In the genomic region with DNA sequence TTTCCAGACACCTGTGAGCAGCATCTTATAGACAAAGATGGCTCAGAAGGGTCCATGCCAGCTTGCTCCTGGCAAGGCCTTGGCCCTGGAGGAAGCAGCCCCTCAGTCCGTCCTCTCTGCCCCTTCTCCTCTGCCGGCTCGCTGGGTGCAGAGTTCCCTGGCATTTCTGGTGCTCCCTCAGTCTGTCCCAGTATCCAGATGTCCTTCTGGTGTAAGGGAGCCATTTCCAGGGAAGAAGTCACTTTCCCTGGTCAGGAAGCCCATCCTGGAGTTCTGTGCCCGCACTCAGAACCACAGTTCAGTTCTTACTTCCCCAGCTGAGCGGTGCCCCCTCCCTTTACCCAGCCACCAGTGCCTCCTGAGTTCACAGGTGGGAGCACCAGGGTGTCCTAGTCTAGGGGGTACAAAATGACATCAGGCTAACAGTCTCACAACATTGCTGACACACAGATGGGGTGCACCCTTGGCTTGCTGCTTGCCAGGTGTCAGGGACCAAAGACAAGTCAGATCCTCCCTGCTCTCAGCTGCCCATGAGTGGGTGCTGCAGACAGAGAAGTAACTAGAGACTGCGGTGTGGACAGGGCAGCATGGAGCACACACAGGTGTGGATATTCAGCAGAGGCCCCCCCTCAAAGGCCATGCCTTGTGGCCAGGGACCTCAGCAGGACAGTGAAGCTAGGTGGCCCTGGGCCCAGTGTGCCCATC, we compare ENCODE assay signal across 21 cellular contexts.
DNase-seq lines count a peak whose midpoint lies in the region; ATAC-seq and TF ChIP-seq lines count a peak whose summit lies in the region.
"Had no signal": no experiment of that assay in that cellular context is flagged by ENCODE, and none has a peak within 500 bp of the region (broad histone marks: within the 10 kb centered on the region; RNA-seq: fewer than 3 reads in every experiment).

No MANE protein-coding gene starts in this region.

- H3K27me3 Mint-ChIP-seq in activated CD4-positive, alpha-beta T cell treated with anti-CD3 and anti-CD28 coated beads, Interleukin-2, amount 10 ng/mL, durations not matched to agents 7 days and 5 days: no peaks in the 10 kb centered on the region

- peak; percentile 24 for DNase-seq in activated effector memory CD4-positive, alpha-beta T cell treated with anti-CD3 and anti-CD28 coated beads, Interleukin-2, amount 50 U/mL, for 16 hours
- DNase-seq in activated effector memory CD4-positive, alpha-beta T cell treated with Interleukin-2 at 50 U/mL for 16 hours: no peak
- DNase-seq in H7 (peak; percentile 25), left lobe of liver (ENCODE audit: low spot score) (peak; percentile 41), stomach (peak; percentile 22), NCI-H2171 (lab: John Stamatoyannopoulos, UW) (no peak), SHP77 treated with DMSO at 0.1 percent for 48 hours (lab: John Stamatoyannopoulos, UW) (no peak)
- DNase-seq in activated CD4-positive, alpha-beta T cell treated with anti-CD3 and anti-CD28 coated beads, Interleukin-2, amount 10 ng/mL, durations not matched to agents 7 days and 5 days: no peak
- DNase-seq: BE2C; CD4-positive, alpha-beta memory T cell; DMS153; GDM1; MV-4-11; NCI-H187; NCI-H2107; NCI-H2227 treated with DMSO at 0.1 percent for 48 hours; NCI-H510A treated with DMSO at 0.1 percent for 48 hours; NCI-H774; OCI-M1 had no signal

- H3K27ac Mint-ChIP-seq in activated CD4-positive, alpha-beta T cell treated with anti-CD3 and anti-CD28 coated beads, Interleukin-2, amount 10 ng/mL, durations not matched to agents 7 days and 5 days: no peak overlapping the region
- H3K27ac Mint-ChIP-seq: CD4-positive, alpha-beta memory T cell had no signal

- no peaks in the 10 kb centered on the region for H3K4me1 Mint-ChIP-seq in activated CD4-positive, alpha-beta T cell treated with anti-CD3 and anti-CD28 coated beads, Interleukin-2, amount 10 ng/mL, durations not matched to agents 7 days and 5 days
- H3K4me1 Mint-ChIP-seq: CD4-positive, alpha-beta memory T cell had no signal

- no peak for ATAC-seq in left lobe of liver
- ATAC-seq: GM12878 had no signal

- no peak for TF ChIP-seq CTCF in stomach (IDR thresholded peaks at IDR 0.05)

- H3K4me3 ChIP-seq in H7 (ENCODE audit: insufficient read depth, low read depth, low read length) (no peak overlapping the region), stomach (no peak overlapping the region)
- H3K4me3 ChIP-seq: GM12878 had no signal

- H3K36me3 Mint-ChIP-seq in activated CD4-positive, alpha-beta T cell treated with anti-CD3 and anti-CD28 coated beads, Interleukin-2, amount 10 ng/mL, durations not matched to agents 7 days and 5 days (ENCODE audit: low read depth): no peaks in the 10 kb centered on the region
- H3K36me3 Mint-ChIP-seq: CD4-positive, alpha-beta memory T cell had no signal

- H3K9me3 Mint-ChIP-seq in activated CD4-positive, alpha-beta T cell treated with anti-CD3 and anti-CD28 coated beads, Interleukin-2, amount 10 ng/mL, durations not matched to agents 7 days and 5 days: peaks cover 2% of the 10 kb centered on the region

- TF ChIP-seq POLR2A in stomach (IDR thresholded peaks at IDR 0.05): no peak

- POLR2A ChIA-PET in activated CD4-positive, alpha-beta T cell treated with anti-CD3 and anti-CD28 coated beads, Interleukin-2, amount 10 ng/mL, durations not matched to agents 7 days and 5 days (lab: Charles Lee): no interaction called here

- 91 to 97% (median 94%) methylated on average over 6 of the region's 6 CpGs for WGBS in stomach, 5 donors

- H3K4me3 Mint-ChIP-seq in activated CD4-positive, alpha-beta T cell treated with anti-CD3 and anti-CD28 coated beads, Interleukin-2, amount 10 ng/mL, durations not matched to agents 7 days and 5 days: no peak overlapping the region
- H3K4me3 Mint-ChIP-seq: CD4-positive, alpha-beta memory T cell had no signal

- H3K36me3 ChIP-seq in H7 (replicated peaks; ENCODE audit: control insufficient read depth, insufficient read depth, low read length) (no peaks in the 10 kb centered on the region), stomach (no peaks in the 10 kb centered on the region)
- H3K36me3 ChIP-seq: BE2C had no signal

- CTCF ChIA-PET in activated CD4-positive, alpha-beta T cell treated with anti-CD3 and anti-CD28 coated beads, Interleukin-2, amount 10 ng/mL, durations not matched to agents 7 days and 5 days (lab: Charles Lee): interaction anchor here (0.5 to 1.7 kb wide), 2 partner anchors 16 to 68 kb away, joined by 3 to 4 read pairs; no protein-coding TSS in a partner anchor

- intact Hi-C loops in stomach (cut with DNase I; ENCODE audit: low total_unique reads): no loop called here

- no peaks in the 10 kb centered on the region for H3K4me1 ChIP-seq in stomach
- H3K4me1 ChIP-seq: BE2C had no signal

- H3K27ac ChIP-seq in stomach: no peak overlapping the region
- H3K27ac ChIP-seq: KMS-11 had no signal

- H3K9me3 ChIP-seq in stomach: no peaks in the 10 kb centered on the region
- H3K9me3 ChIP-seq: BE2C had no signal

- no peaks in the 10 kb centered on the region; the same call in 1 of the 2 replicates for H3K27me3 ChIP-seq in H7 (ENCODE audit: control insufficient read depth, insufficient read depth, low read length)
- peaks cover 0 to 26% (median 0%) of the 10 kb centered on the region in 3 donors for H3K27me3 ChIP-seq in stomach
- H3K27me3 ChIP-seq: BE2C had no signal

- TF ChIP-seq EP300 in stomach (IDR thresholded peaks at IDR 0.05): no peak

Comparison
In these comparisons a context has a peak if more than half of its experiments do, and no peak if none do; other contexts are left out.
1. DNase-seq: peak in activated effector memory CD4-positive, alpha-beta T cell treated with anti-CD3 and anti-CD28 coated beads, Interleukin-2, amount 50 U/mL, for 16 hours (single experiment), H7 (single experiment), left lobe of liver (single experiment) and stomach (single experiment); none in activated effector memory CD4-positive, alpha-beta T cell treated with Interleukin-2 at 50 U/mL for 16 hours (single experiment), activated CD4-positive, alpha-beta T cell treated with anti-CD3 and anti-CD28 coated beads, Interleukin-2, amount 10 ng/mL, durations not matched to agents 7 days and 5 days (single experiment), NCI-H2171 (single experiment) and SHP77 treated with DMSO at 0.1 percent for 48 hours (single experiment).